In the genomic region with DNA sequence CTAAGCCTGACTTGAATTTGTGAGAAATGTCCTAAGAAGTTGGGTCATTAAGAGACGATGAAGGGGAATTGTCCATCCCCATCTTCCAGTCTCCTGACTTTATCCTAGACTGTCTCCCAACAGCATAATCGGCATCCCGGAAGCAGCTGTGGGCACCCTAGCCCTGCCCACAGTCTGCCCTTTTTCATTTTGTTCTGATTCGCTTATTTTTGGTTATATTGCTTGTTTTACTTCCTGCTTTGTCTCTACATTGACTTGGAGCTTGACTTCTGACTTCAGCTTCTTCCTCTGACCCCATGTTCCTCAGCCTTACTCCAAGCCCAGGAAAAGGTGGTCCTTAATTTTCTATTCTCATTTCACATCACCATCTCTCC, we compare ENCODE assay signal across 8 cellular contexts. TPM values are rescaled to one million over a fixed set of nuclear protein-coding genes. Genes with fewer than 3 reads are reported as not detected.
A peak's percentile ranks its signal among the peaks of the same experiment; 100 is the strongest.
DNase-seq lines count a peak whose midpoint lies in the region; ATAC-seq and TF ChIP-seq lines count a peak whose summit lies in the region.

No MANE protein-coding gene starts in this region.

- no peak for TF ChIP-seq EP300 in upper lobe of left lung (IDR thresholded peaks at IDR 0.05)

- no peaks in the 10 kb centered on the region for H4K20me1 ChIP-seq in OCI-LY1 (ENCODE audit: insufficient read depth, low read length)
- no peaks in the 10 kb centered on the region for H4K20me1 ChIP-seq in Karpas-422 (ENCODE audit: insufficient read depth, low read depth, low read length)

- H3F3A ChIP-seq in OCI-LY1 (ENCODE audit: insufficient read depth, low read length), result no peaks in the 10 kb centered on the region

- H3K9me2 ChIP-seq in OCI-LY1 (ENCODE audit: low read depth, low read length) (no peaks in the 10 kb centered on the region), Karpas-422 (replicated peaks; ENCODE audit: insufficient read depth, low read length) (no peaks in the 10 kb centered on the region)

- H3K9me3 ChIP-seq in right cardiac atrium (ENCODE audit: control insufficient read depth, low read length) (no peaks in the 10 kb centered on the region), OCI-LY1 (ENCODE audit: low read length) (no peaks in the 10 kb centered on the region), esophagus squamous epithelium (no peaks in the 10 kb centered on the region), upper lobe of left lung (no peaks in the 10 kb centered on the region), Karpas-422 (ENCODE audit: low read length) (no peaks in the 10 kb centered on the region)

- TF ChIP-seq POLR2A in esophagus squamous epithelium (IDR thresholded peaks at IDR 0.05) (no peak), upper lobe of left lung (IDR thresholded peaks at IDR 0.05) (no peak)

- H3K27ac ChIP-seq in right cardiac atrium (ENCODE audit: low read length) (no peak overlapping the region), OCI-LY1 (ENCODE audit: low read depth, low read length, poor library complexity, severe bottlenecking) (peak overlapping the region; percentile 11), esophagus squamous epithelium (peak overlapping the region in 3 of 4 donors; percentile 1 to 70 (median 27)), upper lobe of left lung (peak overlapping the region; percentile 41 to 67 (median 64)), Karpas-422 (ENCODE audit: low read length) (no peak overlapping the region)

- WGBS in right cardiac atrium, result 81% methylated on average over 4 of the region's 4 CpGs
- 73 to 79% methylated on average over 4 of the region's 4 CpGs for WGBS in esophagus squamous epithelium, 2 donors
- 75% methylated on average over 4 of the region's 4 CpGs for WGBS in upper lobe of left lung, 2 donors

- H3K79me2 ChIP-seq in OCI-LY1 (ENCODE audit: insufficient read depth, low read length), result no peaks in the 10 kb centered on the region
- no peaks in the 10 kb centered on the region for H3K79me2 ChIP-seq in Karpas-422 (ENCODE audit: low read length)

- H3K36me3 ChIP-seq in OCI-LY1 (ENCODE audit: insufficient read depth, low read length), result peaks cover 26% of the 10 kb centered on the region
- peaks cover 0 to 31% (median 2%) of the 10 kb centered on the region in 3 donors for H3K36me3 ChIP-seq in esophagus squamous epithelium
- H3K36me3 ChIP-seq in upper lobe of left lung, result peaks cover 2 to 24% (median 6%) of the 10 kb centered on the region in 4 donors
- no peaks in the 10 kb centered on the region for H3K36me3 ChIP-seq in Karpas-422 (ENCODE audit: insufficient read depth, low read length)

- H3K27me3 ChIP-seq in right cardiac atrium (ENCODE audit: control insufficient read depth, insufficient read depth) (no peaks in the 10 kb centered on the region), OCI-LY1 (ENCODE audit: insufficient read depth, low read length) (no peaks in the 10 kb centered on the region), esophagus squamous epithelium (no peaks in the 10 kb centered on the region), upper lobe of left lung (no peaks in the 10 kb centered on the region), Karpas-422 (ENCODE audit: low read length) (no peaks in the 10 kb centered on the region)

- ATAC-seq in left ventricle myocardium superior, result peak; percentile 40
- no peak for ATAC-seq in right cardiac atrium
- peak in 1 of 2 donors; percentile 14 for ATAC-seq in upper lobe of left lung (ENCODE audit: low FRiP score in 2 of 2)
- no peak for ATAC-seq in HG02870 (IDR thresholded peaks at IDR 0.05; ENCODE audit: unreplicated experiment)
- ATAC-seq in HG03097 (IDR thresholded peaks at IDR 0.05; ENCODE audit: low FRiP score, unreplicated experiment), result no peak

- TF ChIP-seq CTCF in OCI-LY1 (IDR thresholded peaks at IDR 0.05; ENCODE audit: low read length) (no peak), esophagus squamous epithelium (IDR thresholded peaks at IDR 0.05) (no peak), upper lobe of left lung (IDR thresholded peaks at IDR 0.05) (no peak)

- no peak overlapping the region for H3K4me3 ChIP-seq in right cardiac atrium (ENCODE audit: low read length)
- no peak overlapping the region for H3K4me3 ChIP-seq in OCI-LY1 (ENCODE audit: low read depth, low read length, poor library complexity, severe bottlenecking)
- H3K4me3 ChIP-seq in esophagus squamous epithelium, result peak overlapping the region in 1 of 4 donors; percentile 31
- no peak overlapping the region for H3K4me3 ChIP-seq in upper lobe of left lung
- H3K4me3 ChIP-seq in Karpas-422 (ENCODE audit: low read length), result no peak overlapping the region

- DNase-seq in left ventricle myocardium superior (no peak), right cardiac atrium (no peak), esophagus squamous epithelium (lab: John Stamatoyannopoulos, UW) (no peak), upper lobe of left lung (no peak), Karpas-422 (no peak)

- H3K4me1 ChIP-seq in right cardiac atrium (ENCODE audit: control insufficient read depth, insufficient read depth, low read length) (peaks cover 6% of the 10 kb centered on the region), OCI-LY1 (ENCODE audit: insufficient read depth, low read length, severe bottlenecking) (peaks cover 14% of the 10 kb centered on the region), esophagus squamous epithelium (peaks cover 13 to 33% (median 18%) of the 10 kb centered on the region in 3 donors), upper lobe of left lung (peaks cover 8 to 22% (median 19%) of the 10 kb centered on the region in 4 donors), Karpas-422 (ENCODE audit: low read length) (no peaks in the 10 kb centered on the region)

- no peak overlapping the region for H3K9ac ChIP-seq in OCI-LY1 (ENCODE audit: low read length)
- no peak overlapping the region for H3K9ac ChIP-seq in Karpas-422 (ENCODE audit: low read length)

- H3K4me2 ChIP-seq in OCI-LY1 (ENCODE audit: low read length), result peak overlapping the region; percentile 30; the same call in 1 of the 2 replicates
- no peak overlapping the region for H3K4me2 ChIP-seq in Karpas-422 (ENCODE audit: low read depth, low read length, poor library complexity, severe bottlenecking)

- intact Hi-C loops in left ventricle myocardium superior (cut with micrococcal nuclease), result no loop called here
- intact Hi-C loops in right cardiac atrium (cut with DNase I), result no loop called here
- intact Hi-C loops in esophagus squamous epithelium (cut with DNase I), result no loop called here

- H2AFZ ChIP-seq in OCI-LY1 (ENCODE audit: low read length) (no peak overlapping the region), Karpas-422 (ENCODE audit: low read length) (no peak overlapping the region)

RNA-seq across cellular contexts. Expression of a gene that starts 41.8 kb away (rescaled TPM):
- total RNA-seq in left ventricle myocardium superior, result 13.5 TPM
- total RNA-seq in right cardiac atrium, result 10 to 100 TPM in 2 of 4 donors, 1 to 10 TPM in 2; 7.1 to 13.1 (median 10.1) TPM
- 7.4 TPM for polyA plus RNA-seq in right cardiac atrium
- 100 to 1,000 TPM in 1 of 4 donors, 10 to 100 TPM in 3; 31.4 to 131 (median 46.7) TPM for total RNA-seq in esophagus squamous epithelium
- 10 to 100 TPM; 21.4 to 79.7 (median 35.7) TPM for total RNA-seq in upper lobe of left lung
- total RNA-seq in Karpas-422 (2014; rRNA removed; shearing (Covaris generic); ENCODE audit: low replicate concordance), result 15.0 and 24.2 TPM in 2 replicates

Comparison
In these comparisons a context has a peak if more than half of its experiments do, and no peak if none do; other contexts are left out.
1. H3K27ac ChIP-seq: peak in OCI-LY1 (single experiment), esophagus squamous epithelium (3 of 4) and upper lobe of left lung (4 of 4); none in right cardiac atrium (single experiment) and Karpas-422 (single experiment).